9 cellular contexts compared by ENCODE assay signal in genomic region chr11:43830928-43831440, GRCh38. TPM values are rescaled to one million over a fixed set of nuclear protein-coding genes. Genes with fewer than 3 reads are reported as not detected.
DNase-seq lines count a peak whose midpoint lies in the region; ATAC-seq lines count a peak whose summit lies in the region.
"Had no signal": no experiment of that assay in that cellular context is flagged by ENCODE, and none has a peak within 500 bp of the region (broad histone marks: within the 10 kb centered on the region; RNA-seq: fewer than 3 reads in every experiment).

No MANE protein-coding gene starts in this region.

- ATAC-seq in right cardiac atrium, result peak; percentile 40 to 84
- ATAC-seq in GM21381 (IDR thresholded peaks at IDR 0.05; ENCODE audit: unreplicated experiment), result no peak

- H3K27ac ChIP-seq in right cardiac atrium (ENCODE audit: low read length), result no peak overlapping the region
- H3K27ac ChIP-seq: HL-60 had no signal

- H3K27me3 ChIP-seq in right cardiac atrium (ENCODE audit: control insufficient read depth, insufficient read depth), result no peaks in the 10 kb centered on the region

- no peaks in the 10 kb centered on the region for H3K9me3 ChIP-seq in right cardiac atrium (ENCODE audit: control insufficient read depth, low read length)

- intact Hi-C loops in right cardiac atrium (cut with DNase I), result no loop called here

- DNase-seq in DMS53 treated with DMSO at 0.1 percent for 48 hours (lab: John Stamatoyannopoulos, UW; ENCODE audit: unreplicated experiment) (peak; percentile 74), Kasumi-1 (lab: John Stamatoyannopoulos, UW) (peak; percentile 43), right cardiac atrium (no peak), GDM1 (lab: John Stamatoyannopoulos, UW) (no peak), NCI-H524 treated with DMSO at 0.1 percent for 48 hours (lab: John Stamatoyannopoulos, UW) (no peak)
- DNase-seq in activated T-cell treated with anti-CD3 and anti-CD28 coated beads, Interleukin-2, amount 50 U/mL, for 48 hours, result peak; percentile 52 to 63
- peak; percentile 51 for DNase-seq in stimulated activated CD4-positive, alpha-beta T cell treated with anti-CD3 and anti-CD28 coated beads, Interleukin-4, amount 100 ng/mL, for 1 hour

- WGBS in right cardiac atrium, result 71% methylated on average over 5 of the region's 5 CpGs

- no peak overlapping the region for H3K4me3 ChIP-seq in right cardiac atrium (ENCODE audit: low read length)

- no peaks in the 10 kb centered on the region for H3K4me1 ChIP-seq in right cardiac atrium (ENCODE audit: control insufficient read depth, insufficient read depth, low read length)

RNA-seq across cellular contexts. Expression of gene ALKBH3, which starts 49.6 kb away (rescaled TPM):
- 10 to 100 TPM; 15.1 to 18.6 (median 17.4) TPM for total RNA-seq in right cardiac atrium
- 17.4 TPM for polyA plus RNA-seq in right cardiac atrium

Comparison
In these comparisons a context has a peak if more than half of its experiments do, and no peak if none do; other contexts are left out.
1. DNase-seq: peak in DMS53 treated with DMSO at 0.1 percent for 48 hours (single experiment), Kasumi-1 (2 of 2), activated T-cell treated with anti-CD3 and anti-CD28 coated beads, Interleukin-2, amount 50 U/mL, for 48 hours (2 of 2) and stimulated activated CD4-positive, alpha-beta T cell treated with anti-CD3 and anti-CD28 coated beads, Interleukin-4, amount 100 ng/mL, for 1 hour (single experiment); none in right cardiac atrium (0 of 3), GDM1 (single experiment) and NCI-H524 treated with DMSO at 0.1 percent for 48 hours (single experiment).